18 cellular contexts compared by ENCODE assay signal in genomic region chrX:23720117-23720677, GRCh38.
"Had no signal": no experiment of that assay in that cellular context is flagged by ENCODE, and none has a peak within 500 bp of the region (broad histone marks: within the 10 kb centered on the region; RNA-seq: fewer than 3 reads in every experiment).

No MANE protein-coding gene starts in this region.

- H3K4me1 Mint-ChIP-seq: nephron progenitor cell had no signal

- H3K27me3 ChIP-seq: neutrophil, right lobe of liver, stomach, transverse colon had no signal

- H3K9me3 Mint-ChIP-seq: dendritic cell treated with granulocyte-macrophage colony-stimulating factor and Interleukin-4, amounts not matched to agents 40 ng/mL and 50 ng/mL, for 4 days; nephron progenitor cell had no signal

- H3K4me3 Mint-ChIP-seq: dendritic cell treated with granulocyte-macrophage colony-stimulating factor and Interleukin-4, amounts not matched to agents 40 ng/mL and 50 ng/mL, for 4 days; naive thymus-derived CD4-positive, alpha-beta T cell; nephron progenitor cell had no signal

- DNase-seq: heart left ventricle; hypothalamus; kidney glomerular epithelial cell; mammary epithelial cell; naive thymus-derived CD4-positive, alpha-beta T cell; nephron progenitor cell; psoas muscle; retina; right lobe of liver; stimulated activated CD4-positive, alpha-beta T cell treated with anti-CD3 and anti-CD28 coated beads, Interleukin-2, amount 100 ng/mL, for 24 hours; stimulated activated CD4-positive, alpha-beta T cell treated with anti-CD3 and anti-CD28 coated beads, Interleukin-4, amount 100 ng/mL, for 4 hours; stimulated activated naive CD4-positive, alpha-beta T cell; stomach; substantia nigra; transverse colon had no signal

- H3K27ac ChIP-seq: heart left ventricle, neutrophil, psoas muscle, right lobe of liver, stomach, thoracic aorta, transverse colon had no signal

- H3K4me3 ChIP-seq: heart left ventricle, psoas muscle, right lobe of liver, stomach, thoracic aorta, transverse colon had no signal

- H3K9me3 ChIP-seq: heart left ventricle, neutrophil, psoas muscle, right lobe of liver, stomach, thoracic aorta, transverse colon had no signal

- H3K4me1 ChIP-seq: heart left ventricle, psoas muscle, right lobe of liver, stomach, transverse colon had no signal

- ATAC-seq: heart left ventricle; naive thymus-derived CD4-positive, alpha-beta T cell; right lobe of liver had no signal

- H3K27me3 Mint-ChIP-seq: dendritic cell treated with granulocyte-macrophage colony-stimulating factor and Interleukin-4, amounts not matched to agents 40 ng/mL and 50 ng/mL, for 4 days; naive thymus-derived CD4-positive, alpha-beta T cell had no signal

- H3K27ac Mint-ChIP-seq: dendritic cell treated with granulocyte-macrophage colony-stimulating factor and Interleukin-4, amounts not matched to agents 40 ng/mL and 50 ng/mL, for 4 days; naive thymus-derived CD4-positive, alpha-beta T cell; nephron progenitor cell had no signal
